Comparison of ENCODE assay signal across 18 cellular contexts in genomic region chr4:15318621-15319348, GRCh38.
"Had no signal": no experiment of that assay in that cellular context is flagged by ENCODE, and none has a peak within 500 bp of the region (broad histone marks: within the 10 kb centered on the region; RNA-seq: fewer than 3 reads in every experiment).

No MANE protein-coding gene starts in this region.

- H3K27ac ChIP-seq: body of pancreas, epithelial cell of prostate, spleen had no signal

- H3K4me1 ChIP-seq: body of pancreas, spleen had no signal

- H3K27me3 ChIP-seq: body of pancreas, spleen had no signal

- H3K36me3 ChIP-seq: spleen had no signal

- H3K4me3 ChIP-seq: body of pancreas, spleen had no signal

- ATAC-seq: activated T-helper 17 cell treated with anti-CD3 and anti-CD28 coated beads, Interleukin-2, amount 50 U/mL, for 72 hours; body of pancreas; right cardiac atrium; stimulated activated memory B cell treated with anti-CD40 and anti-IgM and Interleukin-4, amounts not matched to agents 10 μg/mL and 1 μg/mL and 100 μg/mL, for 72 hours; T-helper 17 cell had no signal

- DNase-seq: activated CD4-positive, alpha-beta T cell treated with anti-CD3 and anti-CD28 coated beads, Interleukin-2, amount 10 ng/mL, durations not matched to agents 7 days and 5 days; activated CD4-positive, CD25-positive, alpha-beta regulatory T cell; activated CD8-positive, alpha-beta memory T cell treated with anti-CD3 and anti-CD28 coated beads for 24 hours; activated naive CD4-positive, alpha-beta T cell treated with anti-CD3 and anti-CD28 coated beads for 36 hours; body of pancreas; cortex of kidney; effector memory CD4-positive, alpha-beta T cell; immature natural killer cell; mammary epithelial cell; occipital lobe; right cardiac atrium; spleen; stimulated activated CD4-positive, alpha-beta T cell treated with anti-CD3 and anti-CD28 coated beads, Interleukin-1b, Interleukin-23, amount 100 ng/mL, for 48 hours; substantia nigra; T-helper 17 cell had no signal

- H3K9me3 ChIP-seq: body of pancreas, spleen had no signal
